8 cellular contexts compared by ENCODE assay signal in the genomic region with DNA sequence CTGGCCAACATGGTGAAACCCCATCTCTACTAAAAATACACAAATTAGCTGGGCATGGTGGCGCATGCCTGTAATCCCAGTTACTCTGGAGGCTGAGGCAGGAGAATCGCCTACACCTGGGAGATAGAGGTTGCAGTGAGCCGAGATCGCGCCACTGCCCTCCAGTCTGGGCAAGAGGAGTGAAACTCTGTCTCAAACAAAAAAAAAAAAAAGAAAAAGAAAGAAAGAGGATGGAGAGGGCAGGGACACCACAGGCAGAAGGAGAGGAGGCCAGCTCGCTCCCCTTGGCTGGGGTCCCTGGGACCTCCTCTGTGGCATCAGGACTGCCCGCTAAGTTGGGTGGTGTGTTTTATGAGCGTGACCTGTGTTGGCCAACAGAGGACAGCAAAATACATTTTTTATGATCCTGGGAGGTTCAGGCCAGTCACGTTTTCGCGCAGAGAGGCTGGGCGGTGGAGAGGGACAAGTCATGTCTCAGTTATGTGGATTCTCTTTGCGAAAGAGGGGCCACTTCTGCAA.
DNase-seq lines count a peak whose midpoint lies in the region; ATAC-seq and TF ChIP-seq lines count a peak whose summit lies in the region.

No MANE protein-coding gene starts in this region.

- DNase-seq in A172 (ENCODE audit: low spot score) (peak; percentile 82), GM12864 (ENCODE audit: low read depth) (peak; percentile 63), NCI-H82 (lab: John Stamatoyannopoulos, UW) (peak; percentile 62), Right ventricle myocardium superior (peak; percentile 76)
- no peak for DNase-seq in activated naive CD4-positive, alpha-beta T cell treated with anti-CD3 and anti-CD28 coated beads, Interleukin-2, amount 50 U/mL, for 72 hours (ENCODE audit: low spot score in 2 of 2)

- peak overlapping the region; percentile 66 for H2AFZ ChIP-seq in parathyroid adenoma

- peak overlapping the region in 1 of 2 donors; percentile 86 for H3K27ac Mint-ChIP-seq in activated naive CD4-positive, alpha-beta T cell treated with anti-CD3 and anti-CD28 coated beads, Interleukin-2, amount 50 U/mL, for 72 hours

- H3K27ac ChIP-seq in parathyroid adenoma = no peak overlapping the region

- no peak overlapping the region for H3K9ac ChIP-seq in parathyroid adenoma

- H3K9me3 Mint-ChIP-seq in activated naive CD4-positive, alpha-beta T cell treated with anti-CD3 and anti-CD28 coated beads, Interleukin-2, amount 50 U/mL, for 72 hours = no peaks in the 10 kb centered on the region

- ATAC-seq in HG03342 (IDR thresholded peaks at IDR 0.05; ENCODE audit: unreplicated experiment) = peak; percentile 38
- ATAC-seq in activated naive CD4-positive, alpha-beta T cell treated with anti-CD3 and anti-CD28 coated beads, Interleukin-2, amount 50 U/mL, for 72 hours = peak; percentile 57 to 61
- ATAC-seq in Right ventricle myocardium superior (ENCODE audit: poor library complexity) = peak; percentile 79
- no peak for ATAC-seq in GM18873 (IDR thresholded peaks at IDR 0.05; ENCODE audit: low FRiP score, unreplicated experiment)

- TF ChIP-seq CTCF in GM12864 (IDR thresholded peaks at IDR 0.05; ENCODE audit: low read depth, low read length, missing control alignments) (peak; percentile 78), parathyroid adenoma (IDR thresholded peaks at IDR 0.05) (peak; percentile 75)

- intact Hi-C loops in Right ventricle myocardium superior (cut with DNase I) = loop anchor here (2.0 to 10.0 kb wide), 3 partner anchors 94 to 228 kb away; no protein-coding TSS in a partner anchor

- no peaks in the 10 kb centered on the region for H3K9me3 ChIP-seq in parathyroid adenoma (ENCODE audit: control insufficient read depth, low read length)

- no peak overlapping the region for H3K4me2 ChIP-seq in parathyroid adenoma (ENCODE audit: low read length)

- no peaks in the 10 kb centered on the region for H3K36me3 ChIP-seq in parathyroid adenoma (ENCODE audit: control insufficient read depth, insufficient read depth, low read length)

- no peaks in the 10 kb centered on the region for H3K36me3 Mint-ChIP-seq in activated naive CD4-positive, alpha-beta T cell treated with anti-CD3 and anti-CD28 coated beads, Interleukin-2, amount 50 U/mL, for 72 hours

- no peak overlapping the region for H3K4me3 ChIP-seq in GM12864 (ENCODE audit: low read depth, low read length)
- no peak overlapping the region for H3K4me3 ChIP-seq in parathyroid adenoma (ENCODE audit: low read depth, low read length)

- H3K79me2 ChIP-seq in parathyroid adenoma = no peaks in the 10 kb centered on the region

- no peaks in the 10 kb centered on the region for H3K27me3 ChIP-seq in parathyroid adenoma (ENCODE audit: control insufficient read depth, insufficient read depth, low read length)

- H3K4me1 ChIP-seq in parathyroid adenoma = no peaks in the 10 kb centered on the region

Comparison
In these comparisons a context has a peak if more than half of its experiments do, and no peak if none do; other contexts are left out.
1. DNase-seq: peak in A172 (single experiment), GM12864 (single experiment), NCI-H82 (single experiment) and Right ventricle myocardium superior (single experiment); none in activated naive CD4-positive, alpha-beta T cell treated with anti-CD3 and anti-CD28 coated beads, Interleukin-2, amount 50 U/mL, for 72 hours (0 of 2).